ENCODE assay signal across 1 cellular context in the genomic region with DNA sequence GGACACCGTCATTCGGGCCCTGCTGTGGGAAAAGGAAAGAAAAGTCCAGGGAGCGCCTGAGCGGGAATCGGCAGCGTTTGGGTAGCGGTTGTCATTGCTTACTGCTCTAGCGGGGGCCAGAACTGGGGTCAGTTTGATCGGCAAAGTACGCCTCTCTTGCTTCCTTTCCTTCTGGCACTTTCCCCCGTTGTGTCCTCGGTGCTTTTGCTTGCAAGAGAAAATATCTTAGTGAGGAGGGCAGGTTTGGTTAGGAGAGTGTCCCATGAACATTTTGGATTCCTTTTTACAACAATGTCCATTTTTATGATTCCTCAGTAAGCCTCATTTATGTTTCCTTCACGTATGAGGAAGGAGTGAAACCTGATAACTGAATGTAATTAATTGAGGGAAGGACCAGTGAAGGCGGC.
TF ChIP-seq lines count a peak whose summit lies in the region.

No MANE protein-coding gene starts in this region.

TF ChIP-seq in K562, 482 proteins besides CTCF, POLR2A, EP300 and RAD21 (continued from another document):
- TF ChIP-seq, protein P1, sequence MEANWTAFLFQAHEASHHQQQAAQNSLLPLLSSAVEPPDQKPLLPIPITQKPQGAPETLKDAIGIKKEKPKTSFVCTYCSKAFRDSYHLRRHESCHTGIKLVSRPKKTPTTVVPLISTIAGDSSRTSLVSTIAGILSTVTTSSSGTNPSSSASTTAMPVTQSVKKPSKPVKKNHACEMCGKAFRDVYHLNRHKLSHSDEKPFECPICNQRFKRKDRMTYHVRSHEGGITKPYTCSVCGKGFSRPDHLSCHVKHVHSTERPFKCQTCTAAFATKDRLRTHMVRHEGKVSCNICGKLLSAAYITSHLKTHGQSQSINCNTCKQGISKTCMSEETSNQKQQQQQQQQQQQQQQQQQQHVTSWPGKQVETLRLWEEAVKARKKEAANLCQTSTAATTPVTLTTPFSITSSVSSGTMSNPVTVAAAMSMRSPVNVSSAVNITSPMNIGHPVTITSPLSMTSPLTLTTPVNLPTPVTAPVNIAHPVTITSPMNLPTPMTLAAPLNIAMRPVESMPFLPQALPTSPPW (CRISPR knock-in tag; IDR thresholded peaks at IDR 0.05), result no peak
- no peak for TF ChIP-seq MYC (IDR thresholded peaks at IDR 0.05; ENCODE audit: low read depth, low read length)
- 0 out of 2 replicates have a peak, but pooled peaks have one; percentile 56 for TF ChIP-seq MYC (CRISPR knock-in tag; IDR thresholded peaks at IDR 0.05; ENCODE audit: borderline replicate concordance, low read depth)
- TF ChIP-seq ZNF717 (CRISPR knock-in tag; IDR thresholded peaks at IDR 0.05), result no peak
- no peak for TF ChIP-seq HSF4 (CRISPR knock-in tag; IDR thresholded peaks at IDR 0.05; ENCODE audit: borderline replicate concordance)
- TF ChIP-seq, protein P2, sequence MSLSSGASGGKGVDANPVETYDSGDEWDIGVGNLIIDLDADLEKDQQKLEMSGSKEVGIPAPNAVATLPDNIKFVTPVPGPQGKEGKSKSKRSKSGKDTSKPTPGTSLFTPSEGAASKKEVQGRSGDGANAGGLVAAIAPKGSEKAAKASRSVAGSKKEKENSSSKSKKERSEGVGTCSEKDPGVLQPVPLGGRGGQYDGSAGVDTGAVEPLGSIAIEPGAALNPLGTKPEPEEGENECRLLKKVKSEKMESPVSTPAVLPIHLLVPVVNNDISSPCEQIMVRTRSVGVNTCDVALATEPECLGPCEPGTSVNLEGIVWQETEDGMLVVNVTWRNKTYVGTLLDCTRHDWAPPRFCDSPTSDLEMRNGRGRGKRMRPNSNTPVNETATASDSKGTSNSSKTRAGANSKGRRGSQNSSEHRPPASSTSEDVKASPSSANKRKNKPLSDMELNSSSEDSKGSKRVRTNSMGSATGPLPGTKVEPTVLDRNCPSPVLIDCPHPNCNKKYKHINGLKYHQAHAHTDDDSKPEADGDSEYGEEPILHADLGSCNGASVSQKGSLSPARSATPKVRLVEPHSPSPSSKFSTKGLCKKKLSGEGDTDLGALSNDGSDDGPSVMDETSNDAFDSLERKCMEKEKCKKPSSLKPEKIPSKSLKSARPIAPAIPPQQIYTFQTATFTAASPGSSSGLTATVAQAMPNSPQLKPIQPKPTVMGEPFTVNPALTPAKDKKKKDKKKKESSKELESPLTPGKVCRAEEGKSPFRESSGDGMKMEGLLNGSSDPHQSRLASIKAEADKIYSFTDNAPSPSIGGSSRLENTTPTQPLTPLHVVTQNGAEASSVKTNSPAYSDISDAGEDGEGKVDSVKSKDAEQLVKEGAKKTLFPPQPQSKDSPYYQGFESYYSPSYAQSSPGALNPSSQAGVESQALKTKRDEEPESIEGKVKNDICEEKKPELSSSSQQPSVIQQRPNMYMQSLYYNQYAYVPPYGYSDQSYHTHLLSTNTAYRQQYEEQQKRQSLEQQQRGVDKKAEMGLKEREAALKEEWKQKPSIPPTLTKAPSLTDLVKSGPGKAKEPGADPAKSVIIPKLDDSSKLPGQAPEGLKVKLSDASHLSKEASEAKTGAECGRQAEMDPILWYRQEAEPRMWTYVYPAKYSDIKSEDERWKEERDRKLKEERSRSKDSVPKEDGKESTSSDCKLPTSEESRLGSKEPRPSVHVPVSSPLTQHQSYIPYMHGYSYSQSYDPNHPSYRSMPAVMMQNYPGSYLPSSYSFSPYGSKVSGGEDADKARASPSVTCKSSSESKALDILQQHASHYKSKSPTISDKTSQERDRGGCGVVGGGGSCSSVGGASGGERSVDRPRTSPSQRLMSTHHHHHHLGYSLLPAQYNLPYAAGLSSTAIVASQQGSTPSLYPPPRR (CRISPR knock-in tag; IDR thresholded peaks at IDR 0.05; ENCODE audit: borderline replicate concordance), result no peak
- no peak for TF ChIP-seq ZNF57 (CRISPR knock-in tag; IDR thresholded peaks at IDR 0.05)
- no peak for TF ChIP-seq NR2C2 (CRISPR knock-in tag; IDR thresholded peaks at IDR 0.05)
- no peak for TF ChIP-seq NR2C2 (tag; IDR thresholded peaks at IDR 0.05)
- no peak for TF ChIP-seq ZNF354B (CRISPR knock-in tag; IDR thresholded peaks at IDR 0.05)
